In genomic region chr15:66702035-66702769, GRCh38 we compare ENCODE assay signal across 8 cellular contexts. TPM values are rescaled to one million over a fixed set of nuclear protein-coding genes. Genes with fewer than 3 reads are reported as not detected.
A peak's percentile ranks its signal among the peaks of the same experiment; 100 is the strongest.
DNase-seq lines count a peak whose midpoint lies in the region; ATAC-seq and TF ChIP-seq lines count a peak whose summit lies in the region.

Gene SMAD6, plus strand, starts transcription at chr15:66702236. Its CDS starts 1,023 bp downstream, at chr15:66703259.

- no peaks in the 10 kb centered on the region for H3K36me3 ChIP-seq in kidney epithelial cell (ENCODE audit: control insufficient read depth, insufficient read depth, low read length)

- no peaks in the 10 kb centered on the region for H3K9me3 Mint-ChIP-seq in activated CD4-positive, alpha-beta T cell treated with anti-CD3 and anti-CD28 coated beads for 36 hours (ENCODE audit: low read depth)
- H3K9me3 Mint-ChIP-seq in chondrocyte (ENCODE audit: low read depth), result no peaks in the 10 kb centered on the region

- intact Hi-C loops in activated CD4-positive, alpha-beta T cell treated with anti-CD3 and anti-CD28 coated beads for 36 hours (cut with DNase I, micrococcal nuclease), result loop anchor here (5.0 to 10.0 kb wide), 6 partner anchors 87 to 1135 kb away; partner anchors contain the start of genes AAGAB (in 1 of the 2), IQCH (in 1 of the 2), MAP2K1 (in 1 of the 2) and MAP2K5 (in 1 of the 2)

- peaks cover 14% of the 10 kb centered on the region for H3K4me1 Mint-ChIP-seq in activated CD4-positive, alpha-beta T cell treated with anti-CD3 and anti-CD28 coated beads for 36 hours
- H3K4me1 Mint-ChIP-seq in chondrocyte (ENCODE audit: low read depth), result peaks cover 35% of the 10 kb centered on the region

- H3K27me3 ChIP-seq in kidney epithelial cell (ENCODE audit: control insufficient read depth, insufficient read depth, low read length), result no peaks in the 10 kb centered on the region

- peaks cover 16% of the 10 kb centered on the region for H3K27me3 Mint-ChIP-seq in activated CD4-positive, alpha-beta T cell treated with anti-CD3 and anti-CD28 coated beads for 36 hours
- no peaks in the 10 kb centered on the region for H3K27me3 Mint-ChIP-seq in chondrocyte (ENCODE audit: low read depth)

- TF ChIP-seq CTCF in chondrocyte (IDR thresholded peaks at IDR 0.05), result peak; percentile 22
- no peak for TF ChIP-seq CTCF in kidney epithelial cell (IDR thresholded peaks at IDR 0.05; ENCODE audit: insufficient read depth, low read length, poor library complexity, severe bottlenecking)

- H3K4me3 Mint-ChIP-seq in activated CD4-positive, alpha-beta T cell treated with anti-CD3 and anti-CD28 coated beads for 36 hours, result peak within 1 kb of the TSS; percentile 73
- peak within 1 kb of the TSS; percentile 88 for H3K4me3 Mint-ChIP-seq in chondrocyte (ENCODE audit: unreplicated experiment)

- H3K27ac Mint-ChIP-seq in activated CD4-positive, alpha-beta T cell treated with anti-CD3 and anti-CD28 coated beads for 36 hours, result peak within 1 kb of the TSS; percentile 21
- H3K27ac Mint-ChIP-seq in chondrocyte (ENCODE audit: unreplicated experiment), result peak within 1 kb of the TSS; percentile 97

- CTCF ChIA-PET in activated CD4-positive, alpha-beta T cell treated with anti-CD3 and anti-CD28 coated beads for 36 hours (lab: Charles Lee), result interaction anchor here (0.6 to 1.6 kb wide), 5 partner anchors 9 to 152 kb away, joined by 3 to 7 read pairs (median 4); no protein-coding TSS in a partner anchor

- ATAC-seq in HG03108 (IDR thresholded peaks at IDR 0.05; ENCODE audit: unreplicated experiment) (peak; percentile 27), HG03097 (IDR thresholded peaks at IDR 0.05; ENCODE audit: low FRiP score, unreplicated experiment) (no peak)
- peak; percentile 54 for ATAC-seq in activated CD4-positive, alpha-beta T cell treated with anti-CD3 and anti-CD28 coated beads for 36 hours

- no peaks in the 10 kb centered on the region for H3K36me3 Mint-ChIP-seq in activated CD4-positive, alpha-beta T cell treated with anti-CD3 and anti-CD28 coated beads for 36 hours (ENCODE audit: low read depth)
- no peaks in the 10 kb centered on the region for H3K36me3 Mint-ChIP-seq in chondrocyte (ENCODE audit: low read depth)

- peak within 1 kb of the TSS; percentile 54 for H3K4me3 ChIP-seq in kidney epithelial cell (ENCODE audit: low read depth, low read length)

- POLR2A ChIA-PET in activated CD4-positive, alpha-beta T cell treated with anti-CD3 and anti-CD28 coated beads for 36 hours (lab: Charles Lee), result interaction anchor here (0.5 kb wide), 1 partner anchor 89 kb away, joined by 3 read pairs; no protein-coding TSS in a partner anchor

- DNase-seq in DMS114 treated with DMSO at 0.1 percent for 48 hours (lab: John Stamatoyannopoulos, UW; ENCODE audit: unreplicated experiment) (peak; percentile 97), NCI-H524 (lab: John Stamatoyannopoulos, UW) (peak; percentile 97 to 98), chondrocyte (ENCODE audit: low spot score) (peak; percentile 99), kidney epithelial cell (ENCODE audit: low read depth) (peak; percentile 88)
- DNase-seq in activated CD4-positive, alpha-beta T cell treated with anti-CD3 and anti-CD28 coated beads for 36 hours, result peak; percentile 90
- peak; percentile 61 for DNase-seq in stimulated activated CD4-positive, alpha-beta T cell treated with anti-CD3 and anti-CD28 coated beads, Interleukin-12 subunit alpha, Interleukin-12 subunit beta, amount 100 ng/mL, for 4 hours

RNA-seq across cellular contexts. Expression of gene SMAD6, which starts in this region (rescaled TPM):
- under 1 TPM; 0.19 to 0.23 TPM for total RNA-seq in activated CD4-positive, alpha-beta T cell treated with anti-CD3 and anti-CD28 coated beads for 36 hours
- 5.2 to 29.0 TPM (median 6.6 TPM) in 3 replicates for total RNA-seq in chondrocyte
- 8.3 and 9.0 TPM in 2 replicates for total RNA-seq in kidney epithelial cell

Comparison
In these comparisons a context has a peak if more than half of its experiments do, and no peak if none do; other contexts are left out.
1. Peak in DNase-seq and ATAC-seq in activated CD4-positive, alpha-beta T cell treated with anti-CD3 and anti-CD28 coated beads for 36 hours; RNA of the gene not detected or under 1 TPM.